Comparison of ENCODE assay signal across 8 cellular contexts in genomic region chr2:207768168-207768890, GRCh38. TPM values are rescaled to one million over a fixed set of nuclear protein-coding genes. Genes with fewer than 3 reads are reported as not detected.
DNase-seq lines count a peak whose midpoint lies in the region; ATAC-seq and TF ChIP-seq lines count a peak whose summit lies in the region.

No MANE protein-coding gene starts in this region.

- H3K4me1 Mint-ChIP-seq in activated CD8-positive, alpha-beta T cell treated with anti-CD3 and anti-CD28 coated beads for 36 hours (ENCODE audit: low read depth): peaks cover 24% of the 10 kb centered on the region
- peaks cover 23 to 46% (median 38%) of the 10 kb centered on the region in 3 donors for H3K4me1 Mint-ChIP-seq in naive B cell

- H3K36me3 Mint-ChIP-seq in activated CD8-positive, alpha-beta T cell treated with anti-CD3 and anti-CD28 coated beads for 36 hours (ENCODE audit: low read depth): peaks cover 8% of the 10 kb centered on the region
- H3K36me3 Mint-ChIP-seq in naive B cell: no peaks in the 10 kb centered on the region

- no peak for ATAC-seq in activated CD8-positive, alpha-beta T cell treated with anti-CD3 and anti-CD28 coated beads for 36 hours
- peak; percentile 76 for ATAC-seq in esophagus mucosa
- ATAC-seq in naive B cell (ENCODE audit: low read depth in 2 of 2): peak; percentile 10 to 13
- no peak for ATAC-seq in GM18873 (IDR thresholded peaks at IDR 0.05; ENCODE audit: low FRiP score, unreplicated experiment)

- H3K27me3 Mint-ChIP-seq in activated CD8-positive, alpha-beta T cell treated with anti-CD3 and anti-CD28 coated beads for 36 hours: peaks cover 42% of the 10 kb centered on the region
- peaks cover 8 to 14% (median 8%) of the 10 kb centered on the region in 3 donors for H3K27me3 Mint-ChIP-seq in naive B cell

- CTCF ChIA-PET in activated CD8-positive, alpha-beta T cell treated with anti-CD3 and anti-CD28 coated beads for 36 hours (lab: Charles Lee): interaction anchor here (0.6 to 3.8 kb wide), 3 partner anchors 143 to 274 kb away, joined by 3 to 18 read pairs (median 3); partner anchors contain the start of gene METTL21A

- peak overlapping the region; percentile 79 for H3K4me3 Mint-ChIP-seq in activated CD8-positive, alpha-beta T cell treated with anti-CD3 and anti-CD28 coated beads for 36 hours
- peak overlapping the region; percentile 88 to 97 (median 94) for H3K4me3 Mint-ChIP-seq in naive B cell

- TF ChIP-seq CTCF in activated CD8-positive, alpha-beta T cell treated with anti-CD3 and anti-CD28 coated beads for 36 hours (IDR thresholded peaks at IDR 0.05): no peak

- peaks cover 3% of the 10 kb centered on the region for H3K9me3 Mint-ChIP-seq in activated CD8-positive, alpha-beta T cell treated with anti-CD3 and anti-CD28 coated beads for 36 hours
- H3K9me3 Mint-ChIP-seq in naive B cell: no peaks in the 10 kb centered on the region

- no peak overlapping the region for H3K27ac Mint-ChIP-seq in activated CD8-positive, alpha-beta T cell treated with anti-CD3 and anti-CD28 coated beads for 36 hours
- peak overlapping the region in 3 of 6 donors; percentile 54 to 93 (median 74) for H3K27ac Mint-ChIP-seq in naive B cell

- POLR2A ChIA-PET in activated CD8-positive, alpha-beta T cell treated with anti-CD3 and anti-CD28 coated beads for 36 hours (lab: Charles Lee): no interaction called here

- DNase-seq in ELR (ENCODE audit: low read depth): peak; percentile 64
- DNase-seq in LoVo (ENCODE audit: low spot score): peak; percentile 34
- peak; percentile 48 for DNase-seq in activated CD8-positive, alpha-beta T cell treated with anti-CD3 and anti-CD28 coated beads for 36 hours
- peak; percentile 49 for DNase-seq in naive B cell
- DNase-seq in ureter (ENCODE audit: low spot score): peak; percentile 61
- no peak for DNase-seq in HuH-7 (ENCODE audit: low spot score)

- intact Hi-C loops in activated CD8-positive, alpha-beta T cell treated with anti-CD3 and anti-CD28 coated beads for 36 hours (cut with micrococcal nuclease): loop anchor here (5.0 kb wide), 2 partner anchors 259 to 274 kb away; partner anchors contain the start of gene PLEKHM3

RNA-seq across cellular contexts. Expression of gene FZD5, which starts 1.4 kb away (rescaled TPM):
- 1 to 10 TPM; 1.7 TPM for total RNA-seq in activated CD8-positive, alpha-beta T cell treated with anti-CD3 and anti-CD28 coated beads for 36 hours
- total RNA-seq in esophagus mucosa (11.8 TPM), ureter (11.6 TPM)
- polyA plus RNA-seq in naive B cell (ENCODE audit: low read depth in 6 of 6): under 1 TPM; 0.05 to 0.39 (median 0.11) TPM

RNA-seq across cellular contexts. Expression of gene CCNYL1, which starts 56.9 kb away (rescaled TPM):
- 1 to 10 TPM; 3.8 to 4.3 TPM for total RNA-seq in activated CD8-positive, alpha-beta T cell treated with anti-CD3 and anti-CD28 coated beads for 36 hours
- total RNA-seq in esophagus mucosa (19.0 TPM), ureter (21.1 TPM)
- 1 to 10 TPM in 5 of 6 donors, under 1 TPM in 1; 0.91 to 4.7 (median 3.3) TPM for polyA plus RNA-seq in naive B cell (ENCODE audit: low read depth in 6 of 6)

Comparison
In these comparisons a context has a peak if more than half of its experiments do, and no peak if none do; other contexts are left out.
1. ATAC-seq: peak in esophagus mucosa (single experiment) and naive B cell (2 of 2); none in activated CD8-positive, alpha-beta T cell treated with anti-CD3 and anti-CD28 coated beads for 36 hours (single experiment) and GM18873 (single experiment).